13 cellular contexts compared by ENCODE assay signal in the genomic region with DNA sequence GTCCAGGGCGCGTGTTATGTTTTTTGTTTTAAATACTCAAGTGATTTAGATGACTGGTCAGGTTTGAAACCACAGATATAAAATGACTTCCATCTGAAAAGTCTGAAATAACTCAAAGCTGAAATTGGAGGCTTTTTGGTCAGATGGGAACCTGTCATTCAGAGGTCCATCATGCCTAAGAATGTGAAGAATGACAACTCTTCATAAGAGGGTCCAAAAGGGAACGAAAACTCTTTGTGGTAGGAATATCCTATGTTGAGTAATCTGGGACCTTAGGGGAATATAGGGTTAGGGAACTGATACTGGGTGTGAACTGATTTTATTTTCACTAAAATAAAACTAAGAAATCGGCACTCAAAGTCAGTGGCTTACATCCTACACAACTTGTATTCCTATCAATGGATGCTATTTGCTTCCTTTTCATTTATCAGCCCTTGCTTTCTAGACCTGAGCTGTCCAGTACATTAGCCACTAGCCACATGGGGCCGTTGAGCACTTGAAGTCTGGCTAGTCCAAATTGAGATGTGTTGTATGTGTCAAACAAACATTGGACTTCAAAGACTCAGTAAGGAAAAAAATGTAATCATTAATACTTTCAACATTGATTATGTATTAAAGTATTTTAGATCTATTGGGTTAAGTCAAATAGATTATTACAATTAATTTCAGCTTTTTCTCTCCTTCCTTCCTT. TPM values are rescaled to one million over a fixed set of nuclear protein-coding genes. Genes with fewer than 3 reads are reported as not detected.
DNase-seq lines count a peak whose midpoint lies in the region; ATAC-seq and TF ChIP-seq lines count a peak whose summit lies in the region.
"Had no signal": no experiment of that assay in that cellular context is flagged by ENCODE, and none has a peak within 500 bp of the region (broad histone marks: within the 10 kb centered on the region; RNA-seq: fewer than 3 reads in every experiment).

No MANE protein-coding gene starts in this region.

- H3K27ac ChIP-seq in CD8-positive, alpha-beta T cell (ENCODE audit: low read depth, low read length): no peak overlapping the region
- peak overlapping the region; percentile 31 for H3K27ac ChIP-seq in muscle layer of duodenum (ENCODE audit: low read length)

- DNase-seq in CD8-positive, alpha-beta T cell: no peak
- DNase-seq in AG08395 (ENCODE audit: low spot score) (no peak), ureter (ENCODE audit: low spot score) (no peak)
- DNase-seq in activated effector memory CD4-positive, alpha-beta T cell treated with anti-CD3 and anti-CD28 coated beads, Interleukin-2, amount 50 U/mL, for 16 hours: no peak
- DNase-seq: activated CD4-positive, alpha-beta T cell treated with anti-CD3 and anti-CD28 coated beads for 48 hours; activated naive CD4-positive, alpha-beta T cell; NCI-H2107; retina had no signal

- no peaks in the 10 kb centered on the region for H3K27me3 ChIP-seq in CD8-positive, alpha-beta T cell (ENCODE audit: insufficient read depth, low read length)
- no peaks in the 10 kb centered on the region for H3K27me3 ChIP-seq in muscle layer of duodenum (ENCODE audit: low read depth, low read length)

- H3K36me3 ChIP-seq in CD8-positive, alpha-beta T cell (ENCODE audit: insufficient read depth, low read length): no peaks in the 10 kb centered on the region
- H3K36me3 ChIP-seq in muscle layer of duodenum (ENCODE audit: control insufficient read depth in 1 of 2, insufficient read depth in 2 of 2, low read length in 2 of 2): no peaks in the 10 kb centered on the region

- POLR2A ChIA-PET in CD8-positive, alpha-beta T cell (lab: Charles Lee): interaction anchor here (0.7 to 5.1 kb wide), 5 partner anchors 10 to 72 kb away, joined by 3 to 127 read pairs (median 6); a partner anchor contains a TSS

- H3K4me1 ChIP-seq in CD8-positive, alpha-beta T cell (ENCODE audit: insufficient read depth, low read length): peaks cover 21% of the 10 kb centered on the region
- H3K4me1 ChIP-seq in muscle layer of duodenum (ENCODE audit: control insufficient read depth in 1 of 2, insufficient read depth in 2 of 2, low read length in 2 of 2): peaks cover 3 to 5% of the 10 kb centered on the region in 2 donors

- no peaks in the 10 kb centered on the region for H3K9me3 Mint-ChIP-seq in CD8-positive, alpha-beta T cell
- H3K9me3 Mint-ChIP-seq in IgD-negative memory B cell: no peaks in the 10 kb centered on the region

- no peak for TF ChIP-seq CTCF in CD8-positive, alpha-beta T cell (IDR thresholded peaks at IDR 0.05)

- no peaks in the 10 kb centered on the region for H3K9me3 ChIP-seq in CD8-positive, alpha-beta T cell (ENCODE audit: low read length)
- no peaks in the 10 kb centered on the region for H3K9me3 ChIP-seq in muscle layer of duodenum (ENCODE audit: control insufficient read depth in 1 of 2, low read length in 2 of 2)

- H3K36me3 Mint-ChIP-seq in CD8-positive, alpha-beta T cell: peaks cover 3% of the 10 kb centered on the region
- no peaks in the 10 kb centered on the region for H3K36me3 Mint-ChIP-seq in IgD-negative memory B cell

- peak overlapping the region; percentile 58 for H3K27ac Mint-ChIP-seq in CD8-positive, alpha-beta T cell
- H3K27ac Mint-ChIP-seq in IgD-negative memory B cell: peak overlapping the region; percentile 92 to 100 (median 99)

- H3K4me1 Mint-ChIP-seq in CD8-positive, alpha-beta T cell (ENCODE audit: low read depth): peaks cover 31% of the 10 kb centered on the region
- peaks cover 37 to 44% (median 38%) of the 10 kb centered on the region in 3 donors for H3K4me1 Mint-ChIP-seq in IgD-negative memory B cell

- no peak overlapping the region for H3K4me3 ChIP-seq in CD8-positive, alpha-beta T cell (ENCODE audit: low read depth, low read length)
- no peak overlapping the region for H3K4me3 ChIP-seq in muscle layer of duodenum (ENCODE audit: low read depth in 1 of 2, low read length in 2 of 2)

- no peak for ATAC-seq in CD8-positive, alpha-beta T cell
- ATAC-seq in GM19468 (IDR thresholded peaks at IDR 0.05; ENCODE audit: extremely low read depth, unreplicated experiment): peak; percentile 29
- ATAC-seq in GM21825 (IDR thresholded peaks at IDR 0.05; ENCODE audit: unreplicated experiment): no peak
- ATAC-seq: HCT116 had no signal

- CTCF ChIA-PET in CD8-positive, alpha-beta T cell (lab: Charles Lee): interaction anchor here (0.7 to 6.4 kb wide), 4 partner anchors 20 to 415 kb away, joined by 3 to 35 read pairs (median 8); no protein-coding TSS in a partner anchor

- H3K4me3 Mint-ChIP-seq in CD8-positive, alpha-beta T cell: no peak overlapping the region
- H3K4me3 Mint-ChIP-seq in IgD-negative memory B cell: peak overlapping the region; percentile 42 to 98 (median 90)

- intact Hi-C loops in CD8-positive, alpha-beta T cell (cut with DNase I, micrococcal nuclease): loop anchor here (5.0 to 10.0 kb wide), 6 partner anchors 164 to 891 kb away; a partner anchor contains a TSS

- H3K27me3 Mint-ChIP-seq in CD8-positive, alpha-beta T cell (ENCODE audit: low read depth): no peaks in the 10 kb centered on the region
- H3K27me3 Mint-ChIP-seq in IgD-negative memory B cell: no peaks in the 10 kb centered on the region

RNA-seq across cellular contexts. Expression of a gene that starts 56.3 kb away (rescaled TPM):
- 10 to 100 TPM; 50.2 to 50.7 TPM for total RNA-seq in CD8-positive, alpha-beta T cell
- polyA plus RNA-seq in IgD-negative memory B cell: 3.8 TPM
- 17.7 TPM for total RNA-seq in ureter
